ENCODE assay signal across 8 cellular contexts in the genomic region with DNA sequence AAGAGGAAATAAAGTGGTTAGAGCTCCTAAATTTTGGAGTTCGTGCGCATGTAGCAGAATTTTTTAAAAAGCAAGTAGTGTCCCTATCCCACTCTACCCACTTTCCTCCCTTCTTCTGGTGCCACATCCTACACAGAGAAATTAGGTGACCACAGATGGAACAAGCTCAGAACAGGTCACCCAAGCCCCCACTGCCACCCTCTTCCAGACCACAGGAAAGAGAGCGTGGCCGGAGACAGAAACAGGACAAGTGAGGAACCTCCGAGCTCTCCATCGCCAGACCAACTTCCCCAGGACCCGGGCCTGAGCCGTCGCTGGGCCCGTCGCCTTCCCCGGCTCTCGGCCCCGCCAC. TPM values are rescaled to one million over a fixed set of nuclear protein-coding genes. Genes with fewer than 3 reads are reported as not detected.
A peak's percentile ranks its signal among the peaks of the same experiment; 100 is the strongest.
DNase-seq lines count a peak whose midpoint lies in the region; ATAC-seq and TF ChIP-seq lines count a peak whose summit lies in the region.

No MANE protein-coding gene starts in this region.

- H3K4me1 ChIP-seq in BLaER1 (peaks cover 40% of the 10 kb centered on the region), adipocyte (ENCODE audit: control insufficient read depth, insufficient read depth, low read length) (peaks cover 47% of the 10 kb centered on the region), upper lobe of left lung (peaks cover 26 to 54% (median 35%) of the 10 kb centered on the region in 4 donors)

- peak overlapping the region; percentile 90 for H3K27ac ChIP-seq in BLaER1
- H3K27ac ChIP-seq in upper lobe of left lung, result peak overlapping the region; percentile 99 to 100 (median 100)

- H3K4me3 ChIP-seq in BLaER1 (peak overlapping the region; percentile 91), adipocyte (ENCODE audit: low read length) (peak overlapping the region; percentile 91), lower leg skin (ENCODE audit: low read depth, poor library complexity, severe bottlenecking) (peak overlapping the region; percentile 89), upper lobe of left lung (peak overlapping the region; percentile 58 to 99 (median 74))

- TF ChIP-seq CTCF in lower leg skin (IDR thresholded peaks at IDR 0.05) (no peak), upper lobe of left lung (IDR thresholded peaks at IDR 0.05) (no peak)

- peak overlapping the region; percentile 96 for H3K4me2 ChIP-seq in BLaER1

- no peak for TF ChIP-seq POLR2A in lower leg skin (IDR thresholded peaks at IDR 0.05)
- no peak for TF ChIP-seq POLR2A in upper lobe of left lung (IDR thresholded peaks at IDR 0.05)

- peaks cover 42% of the 10 kb centered on the region for H4K20me1 ChIP-seq in BLaER1

- no peaks in the 10 kb centered on the region for H3K9me3 ChIP-seq in BLaER1
- H3K9me3 ChIP-seq in adipocyte (ENCODE audit: control insufficient read depth, low read length), result no peaks in the 10 kb centered on the region
- no peaks in the 10 kb centered on the region for H3K9me3 ChIP-seq in upper lobe of left lung

- no peaks in the 10 kb centered on the region for H3K27me3 ChIP-seq in BLaER1
- H3K27me3 ChIP-seq in adipocyte (replicated peaks; ENCODE audit: control insufficient read depth, insufficient read depth, low read length), result no peaks in the 10 kb centered on the region
- H3K27me3 ChIP-seq in upper lobe of left lung, result no peaks in the 10 kb centered on the region

- TF ChIP-seq EP300 in upper lobe of left lung (IDR thresholded peaks at IDR 0.05), result no peak

- intact Hi-C loops in lower leg skin (cut with DNase I; ENCODE audit: low total_unique reads), result loop anchor here (10.0 kb wide), 1 partner anchor 51 kb away; no protein-coding TSS in a partner anchor

- 0% methylated on average over 9 to 14 of the region's 14 CpGs for WGBS in lower leg skin, 2 donors
- WGBS in upper lobe of left lung, 2 donors, result 2% methylated on average over 6 to 11 of the region's 14 CpGs

- peaks cover 26% of the 10 kb centered on the region for H3K36me3 ChIP-seq in BLaER1
- H3K36me3 ChIP-seq in adipocyte (ENCODE audit: control insufficient read depth, insufficient read depth, low read length, severe bottlenecking), result no peaks in the 10 kb centered on the region
- peaks cover 0 to 4% (median 0%) of the 10 kb centered on the region in 4 donors for H3K36me3 ChIP-seq in upper lobe of left lung

- DNase-seq in adipocyte (ENCODE audit: low read depth), result no peak
- DNase-seq in lower leg skin (ENCODE audit: low spot score in 2 of 2), result no peak
- DNase-seq in upper lobe of left lung, result no peak

- peak overlapping the region; percentile 90 for H3K9ac ChIP-seq in BLaER1
- H3K9ac ChIP-seq in adipocyte (ENCODE audit: low read length), result peak overlapping the region; percentile 99

- ATAC-seq in HG02678 (IDR thresholded peaks at IDR 0.05; ENCODE audit: unreplicated experiment) (peak; percentile 25), upper lobe of left lung (ENCODE audit: low FRiP score in 2 of 2) (no peak), GM21723 (IDR thresholded peaks at IDR 0.05; ENCODE audit: unreplicated experiment) (no peak), GM18861 (IDR thresholded peaks at IDR 0.05; ENCODE audit: unreplicated experiment) (no peak), HG03457 (IDR thresholded peaks at IDR 0.05; ENCODE audit: unreplicated experiment) (no peak)

RNA-seq across cellular contexts. Expression of gene NPC1, which starts 0.4 kb away (rescaled TPM):
- total RNA-seq in lower leg skin, result 100 to 1,000 TPM in 2 of 4 donors, 10 to 100 TPM in 2; 75.1 to 114 (median 100) TPM
- 100 to 1,000 TPM; 117 to 437 (median 167) TPM for total RNA-seq in upper lobe of left lung
